ENCODE assay signal across 16 cellular contexts in genomic region chr1:161100534-161100933, GRCh38. TPM values are rescaled to one million over a fixed set of nuclear protein-coding genes. Genes with fewer than 3 reads are reported as not detected.
DNase-seq lines count a peak whose midpoint lies in the region; ATAC-seq and TF ChIP-seq lines count a peak whose summit lies in the region.
"Had no signal": no experiment of that assay in that cellular context is flagged by ENCODE, and none has a peak within 500 bp of the region (broad histone marks: within the 10 kb centered on the region; RNA-seq: fewer than 3 reads in every experiment).

No MANE protein-coding gene starts in this region.

- no peak for TF ChIP-seq POLR2A in esophagus squamous epithelium (IDR thresholded peaks at IDR 0.05)

- no peak overlapping the region for H2AK5ac ChIP-seq in mesenchymal stem cell (ENCODE audit: low read length, severe bottlenecking)

- H2BK15ac ChIP-seq in mesenchymal stem cell (ENCODE audit: low read depth, poor library complexity, severe bottlenecking) = no peak overlapping the region

- CTCF ChIA-PET in PC-3 (lab: Charles Lee) = interaction anchor here (1.3 kb wide), 1 partner anchor 103 kb away, joined by 5 read pairs; no protein-coding TSS in a partner anchor

- H3K18ac ChIP-seq in mesenchymal stem cell (ENCODE audit: low read depth in 1 of 2, low read length in 2 of 2) = no peak overlapping the region

- H3K4me3 ChIP-seq in PC-3 (ENCODE audit: low read length) (no peak overlapping the region), SK-N-MC (no peak overlapping the region), mesenchymal stem cell (ENCODE audit: insufficient read depth in 1 of 2, low read depth in 1 of 2, low read length in 2 of 2) (no peak overlapping the region), esophagus squamous epithelium (no peak overlapping the region)
- H3K4me3 ChIP-seq: A549, GM12878, GM23338 had no signal

- H3K14ac ChIP-seq in mesenchymal stem cell (ENCODE audit: low read length in 2 of 2) = no peak overlapping the region

- DNase-seq in PC-3 = no peak
- DNase-seq in SK-N-MC (ENCODE audit: low read depth, low spot score) = no peak
- DNase-seq in mesenchymal stem cell = no peak
- peak; percentile 1 for DNase-seq in stimulated activated CD8-positive, alpha-beta memory T cell treated with anti-CD3 and anti-CD28 coated beads, Interleukin-4, amount 100 ng/mL, for 48 hours
- DNase-seq in CD1c-positive myeloid dendritic cell (ENCODE audit: extremely low spot score) = no peak
- no peak for DNase-seq in esophagus squamous epithelium (lab: John Stamatoyannopoulos, UW)
- no peak for DNase-seq in GM03348 (ENCODE audit: low spot score)
- DNase-seq: DMS53, H9 had no signal

- H3K9me2 ChIP-seq in PC-3 (replicated peaks; ENCODE audit: low read length) = no peaks in the 10 kb centered on the region

- peaks cover 7% of the 10 kb centered on the region for H3F3A ChIP-seq in PC-3 (ENCODE audit: low read length, unreplicated experiment)

- peaks cover 31% of the 10 kb centered on the region for H3K79me2 ChIP-seq in PC-3 (ENCODE audit: low read length)

- WGBS in mesenchymal stem cell = 92% methylated on average over 2 of the region's 2 CpGs
- WGBS in esophagus squamous epithelium, 2 donors = 63 to 65% methylated on average over 2 of the region's 2 CpGs

- H3K4me1 ChIP-seq in PC-3 (ENCODE audit: insufficient read depth, low read length) = peaks cover 23% of the 10 kb centered on the region
- H3K4me1 ChIP-seq in mesenchymal stem cell (ENCODE audit: control insufficient read depth, insufficient read depth, low read depth, low read length) = peaks cover 9% of the 10 kb centered on the region
- peaks cover 21 to 61% (median 30%) of the 10 kb centered on the region in 3 donors for H3K4me1 ChIP-seq in esophagus squamous epithelium

- H3K23ac ChIP-seq in mesenchymal stem cell (ENCODE audit: low read length in 2 of 2) = no peak overlapping the region

- ATAC-seq in PC-3 = no peak
- ATAC-seq: A549, GM12878, GM23338 had no signal

- no peak overlapping the region for H4K8ac ChIP-seq in mesenchymal stem cell (ENCODE audit: low read length)

- H3K27me3 ChIP-seq in PC-3 (ENCODE audit: low read length) (no peaks in the 10 kb centered on the region), mesenchymal stem cell (ENCODE audit: control insufficient read depth in 1 of 2, insufficient read depth in 1 of 2, low read length in 2 of 2) (no peaks in the 10 kb centered on the region), esophagus squamous epithelium (no peaks in the 10 kb centered on the region)

- POLR2A ChIA-PET in PC-3 (lab: Charles Lee; ENCODE audit: unreplicated experiment) = interaction anchor here (0.6 kb wide), 1 partner anchor 953 kb away, joined by 4 read pairs; no protein-coding TSS in a partner anchor

- peaks cover 8% of the 10 kb centered on the region for H3K79me1 ChIP-seq in mesenchymal stem cell (replicated peaks; ENCODE audit: low read length, poor library complexity, severe bottlenecking)

- peak overlapping the region; percentile 55 for H3K27ac ChIP-seq in PC-3 (ENCODE audit: low read length)
- 0 out of 2 replicates have a peak overlapping the region, but pooled peaks have one; percentile 3 for H3K27ac ChIP-seq in SK-N-MC
- no peak overlapping the region for H3K27ac ChIP-seq in mesenchymal stem cell (ENCODE audit: low read length, poor library complexity, severe bottlenecking)
- no peak overlapping the region for H3K27ac ChIP-seq in esophagus squamous epithelium
- H3K27ac ChIP-seq: A549 had no signal

- H4K20me1 ChIP-seq in PC-3 (ENCODE audit: low read length) = peaks cover 12% of the 10 kb centered on the region

- intact Hi-C loops in PC-3 (cut with micrococcal nuclease) = loop anchor here (1.0 kb wide), 1 partner anchor 15 kb away; no protein-coding TSS in a partner anchor
- intact Hi-C loops in esophagus squamous epithelium (cut with DNase I) = no loop called here

- no peak overlapping the region for H2AFZ ChIP-seq in PC-3 (ENCODE audit: low read length)
- no peak overlapping the region for H2AFZ ChIP-seq in mesenchymal stem cell (ENCODE audit: low read depth, low read length)
- H2AFZ ChIP-seq: GM23338 had no signal

- no peak overlapping the region for H3K4ac ChIP-seq in mesenchymal stem cell (ENCODE audit: low read depth in 1 of 2, low read length in 2 of 2)

- H2BK120ac ChIP-seq in mesenchymal stem cell (ENCODE audit: low read depth, low read length) = no peak overlapping the region

- H3K4me2 ChIP-seq in PC-3 (ENCODE audit: low read length) = no peak overlapping the region
- no peak overlapping the region for H3K4me2 ChIP-seq in mesenchymal stem cell (ENCODE audit: low read length, poor library complexity, severe bottlenecking)
- H3K4me2 ChIP-seq: A549, GM23338 had no signal

- no peak overlapping the region for H2BK12ac ChIP-seq in mesenchymal stem cell (ENCODE audit: low read length in 2 of 2)

- BruUV-seq in PC-3 (replicated peaks; lab: Mats Ljungman, UMichigan) = no TSS peak

- no peak overlapping the region for H2BK5ac ChIP-seq in mesenchymal stem cell (ENCODE audit: low read depth, low read length, poor library complexity, severe bottlenecking)

- no peaks in the 10 kb centered on the region for H3K9me3 ChIP-seq in PC-3 (ENCODE audit: low read length)
- no peaks in the 10 kb centered on the region for H3K9me3 ChIP-seq in SK-N-MC (ENCODE audit: low read depth, low read length)
- H3K9me3 ChIP-seq in mesenchymal stem cell (ENCODE audit: control insufficient read depth, low read length) = no peaks in the 10 kb centered on the region
- no peaks in the 10 kb centered on the region for H3K9me3 ChIP-seq in esophagus squamous epithelium
- H3K9me3 ChIP-seq: A549 had no signal

- no peak overlapping the region for H4K91ac ChIP-seq in mesenchymal stem cell (ENCODE audit: low read length)

- H3K9ac ChIP-seq in PC-3 (ENCODE audit: low read length) = no peak overlapping the region
- H3K9ac ChIP-seq in SK-N-MC (ENCODE audit: insufficient read length) = no peak overlapping the region
- H3K9ac ChIP-seq in mesenchymal stem cell (ENCODE audit: low read length) = peak overlapping the region; percentile 4

- TF ChIP-seq CTCF in PC-3 (conservative IDR thresholded peaks at IDR 0.05; ENCODE audit: low read depth, low read length) (no peak), esophagus squamous epithelium (IDR thresholded peaks at IDR 0.05) (no peak)

- H3K36me3 ChIP-seq in PC-3 (ENCODE audit: low read depth, low read length) (peaks cover 25% of the 10 kb centered on the region), SK-N-MC (ENCODE audit: insufficient read depth, low read length) (peaks cover 24% of the 10 kb centered on the region), mesenchymal stem cell (ENCODE audit: control insufficient read depth in 1 of 2, insufficient read depth in 2 of 2, low read depth in 1 of 2, low read length in 2 of 2) (peaks cover 16 to 21% of the 10 kb centered on the region in 2 experiments), esophagus squamous epithelium (peaks cover 0 to 44% (median 18%) of the 10 kb centered on the region in 3 donors)

RNA-seq across cellular contexts. Expression of gene KLHDC9, which starts 2.4 kb away (rescaled TPM):
- total RNA-seq in PC-3 (2014; rRNA removed) = 3.2 and 3.3 TPM in 2 replicates
- polyA plus RNA-seq in mesenchymal stem cell (2013, experiment 1 of 2) = 1.3 TPM
- 1.7 TPM for polyA plus RNA-seq in mesenchymal stem cell (2013, experiment 2 of 2)
- total RNA-seq in esophagus squamous epithelium = 1 to 10 TPM in 3 of 4 donors, under 1 TPM in 1; 0.31 to 2.7 (median 1.7) TPM
- polyA plus RNA-seq: CD14-positive monocyte had no signal

RNA-seq across cellular contexts. Expression of gene NECTIN4, which starts 11.2 kb away (rescaled TPM):
- 6.8 and 7.0 TPM in 2 replicates for total RNA-seq in PC-3 (2014; rRNA removed)
- 0.03 TPM for polyA plus RNA-seq in mesenchymal stem cell (2013, experiment 1 of 2)
- polyA plus RNA-seq in mesenchymal stem cell (2013, experiment 2 of 2) = 0.01 TPM
- 100 to 1,000 TPM in 2 of 4 donors, 10 to 100 TPM in 2; 52.7 to 161 (median 96.2) TPM for total RNA-seq in esophagus squamous epithelium
- total RNA-seq: GM23338 had no signal
- polyA plus RNA-seq: BJ, IgD-negative memory B cell had no signal

RNA-seq across cellular contexts. Expression of gene PFDN2, which starts 17.3 kb away (rescaled TPM):
- total RNA-seq in PC-3 (2014; rRNA removed) = 174 and 197 TPM in 2 replicates
- 252 TPM for polyA plus RNA-seq in mesenchymal stem cell (2013, experiment 1 of 2)
- polyA plus RNA-seq in mesenchymal stem cell (2013, experiment 2 of 2) = 245 TPM
- total RNA-seq in esophagus squamous epithelium = 10 to 100 TPM; 27.0 to 59.2 (median 45.3) TPM

RNA-seq across cellular contexts. Expression of gene NIT1, which starts 17.4 kb away (rescaled TPM):
- total RNA-seq in PC-3 (2014; rRNA removed) (18.1 and 27.0 TPM in 2 replicates), esophagus squamous epithelium (10 to 100 TPM; 16.9 to 28.6 (median 22.1) TPM)
- 28.8 TPM for polyA plus RNA-seq in mesenchymal stem cell (2013, experiment 1 of 2)
- polyA plus RNA-seq in mesenchymal stem cell (2013, experiment 2 of 2) = 28.9 TPM

RNA-seq across cellular contexts. Expression of gene ARHGAP30, which starts 30.8 kb away (rescaled TPM):
- total RNA-seq in PC-3 (2014; rRNA removed) (0.12 and 0.55 TPM in 2 replicates), esophagus squamous epithelium (10 to 100 TPM in 2 of 4 donors, 1 to 10 TPM in 2; 2.9 to 13.5 (median 7.4) TPM)
- 0.04 TPM for polyA plus RNA-seq in mesenchymal stem cell (2013, experiment 1 of 2)
- polyA plus RNA-seq in mesenchymal stem cell (2013, experiment 2 of 2) = 0.03 TPM
- total RNA-seq: GM23338 had no signal
- polyA plus RNA-seq: AG04450, BJ had no signal

Comparison
In these comparisons a context has a peak if more than half of its experiments do, and no peak if none do; other contexts are left out.
1. H3K27ac ChIP-seq: peak in PC-3 (single experiment) and SK-N-MC (single experiment); none in mesenchymal stem cell (single experiment) and esophagus squamous epithelium (0 of 4).